11 cellular contexts compared by ENCODE assay signal in the genomic region with DNA sequence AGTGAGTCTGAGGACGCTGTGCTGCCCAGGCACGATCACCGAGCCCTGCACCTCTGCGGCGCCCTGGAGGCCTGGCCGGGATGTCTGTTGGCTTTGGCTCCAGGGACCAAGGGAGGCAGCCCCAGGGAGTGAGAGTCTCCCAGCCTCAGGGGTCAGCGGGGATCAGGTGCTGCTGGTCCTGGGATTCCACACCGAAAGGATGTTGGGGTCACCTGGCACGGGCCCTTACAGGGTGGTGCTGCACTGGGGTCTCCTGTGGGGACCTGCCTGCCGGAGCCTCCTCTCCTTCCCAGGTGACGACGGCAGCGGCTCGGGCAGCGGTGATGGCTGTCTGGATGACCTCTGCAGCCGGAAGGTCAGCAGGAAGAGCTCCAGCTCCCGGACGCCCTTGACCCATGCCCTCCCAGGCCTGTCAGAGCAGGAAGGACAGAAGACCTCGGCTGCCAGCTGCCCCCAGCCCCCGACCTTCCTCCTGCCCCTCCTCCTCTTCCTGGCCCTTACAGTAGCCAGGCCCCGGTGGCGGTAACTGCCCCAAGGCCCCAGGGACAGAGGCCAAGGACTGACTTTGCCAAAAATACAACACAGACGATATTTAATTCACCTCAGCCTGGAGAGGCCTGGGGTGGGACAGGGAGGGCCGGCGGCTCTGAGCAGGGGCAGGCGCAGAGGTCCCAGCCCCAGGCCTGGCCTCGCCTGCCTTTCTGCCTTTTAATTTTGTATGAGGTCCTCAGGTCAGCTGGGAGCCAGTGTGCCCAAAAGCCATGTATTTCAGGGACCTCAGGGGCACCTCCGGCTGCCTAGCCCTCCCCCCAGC. TPM values are rescaled to one million over a fixed set of nuclear protein-coding genes. Genes with fewer than 3 reads are reported as not detected.
A peak's percentile ranks its signal among the peaks of the same experiment; 100 is the strongest.
DNase-seq lines count a peak whose midpoint lies in the region; ATAC-seq, FAIRE-seq and TF ChIP-seq lines count a peak whose summit lies in the region.
"Had no signal": no experiment of that assay in that cellular context is flagged by ENCODE, and none has a peak within 500 bp of the region (broad histone marks: within the 10 kb centered on the region; RNA-seq: fewer than 3 reads in every experiment).

No MANE protein-coding gene starts in this region.

- no peaks in the 10 kb centered on the region for H3K36me3 Mint-ChIP-seq in activated CD4-positive, alpha-beta T cell treated with anti-CD3 and anti-CD28 coated beads for 36 hours (ENCODE audit: low read depth)
- H3K36me3 Mint-ChIP-seq in endodermal cell (ENCODE audit: low read depth), result peaks cover 17% of the 10 kb centered on the region

- H2BK5ac ChIP-seq in neuronal stem cell (ENCODE audit: low read length), result no peak overlapping the region

- H2BK12ac ChIP-seq in neuronal stem cell (ENCODE audit: low read length), result no peak overlapping the region

- no peak for ATAC-seq in activated CD4-positive, alpha-beta T cell treated with anti-CD3 and anti-CD28 coated beads for 36 hours
- ATAC-seq in HepG2, result peak; percentile 11

- TF ChIP-seq EP300 in HepG2 (IDR thresholded peaks at IDR 0.05; ENCODE audit: low read depth in 2 of 2, low read length in 2 of 2) (no peak), HepG2 (CRISPR knock-in tag; IDR thresholded peaks at IDR 0.05; ENCODE audit: borderline replicate concordance) (no peak), stomach (IDR thresholded peaks at IDR 0.05) (no peak)

- H3K79me2 ChIP-seq in HepG2 (ENCODE audit: insufficient read depth, low read length), result no peaks in the 10 kb centered on the region

- no peak overlapping the region for H3K23ac ChIP-seq in neuronal stem cell (ENCODE audit: low read depth, low read length, poor library complexity)

- intact Hi-C loops in activated CD4-positive, alpha-beta T cell treated with anti-CD3 and anti-CD28 coated beads for 36 hours (cut with DNase I, micrococcal nuclease), result no loop called here
- intact Hi-C loops in HepG2 (cut with micrococcal nuclease; ENCODE audit: unreplicated experiment), result no loop called here
- intact Hi-C loops in stomach (cut with DNase I; ENCODE audit: low total_unique reads), result no loop called here

- CTCF ChIA-PET in activated CD4-positive, alpha-beta T cell treated with anti-CD3 and anti-CD28 coated beads for 36 hours (lab: Charles Lee), result no interaction called here
- CTCF ChIA-PET in HepG2 (lab: Yijun Ruan, JAX; ENCODE audit: low intra/inter-chr PET ratio, low total read pairs), result no interaction called here

- H3K4me2 ChIP-seq in HepG2 (ENCODE audit: low read depth, low read length), result no peak overlapping the region
- no peak overlapping the region for H3K4me2 ChIP-seq in neuronal stem cell (ENCODE audit: insufficient read depth, low read length, poor library complexity, severe bottlenecking)

- peak; percentile 3 for DNase-seq in activated CD4-positive, alpha-beta T cell treated with anti-CD3 and anti-CD28 coated beads for 36 hours
- no peak for DNase-seq in activated CD4-positive, alpha-beta T cell treated with anti-CD3 and anti-CD28 coated beads, Interleukin-2, amount 50 U/mL, for 1 hour
- peak; percentile 34 for DNase-seq in endodermal cell
- DNase-seq in HepG2 (ENCODE audit: low spot score), result no peak
- DNase-seq in stomach, result peak; percentile 20
- no peak for DNase-seq in hypothalamus (lab: John Stamatoyannopoulos, UW)
- no peak for DNase-seq in neuronal stem cell (ENCODE audit: low spot score)
- DNase-seq in SK-N-DZ (ENCODE audit: low spot score), result no peak
- DNase-seq: 8988T had no signal

- no peaks in the 10 kb centered on the region for H3K4me1 Mint-ChIP-seq in activated CD4-positive, alpha-beta T cell treated with anti-CD3 and anti-CD28 coated beads for 36 hours
- no peaks in the 10 kb centered on the region for H3K4me1 Mint-ChIP-seq in endodermal cell

- H3K4me1 ChIP-seq in endodermal cell (ENCODE audit: control insufficient read depth, insufficient read depth, low read length), result no peaks in the 10 kb centered on the region
- peaks cover 12% of the 10 kb centered on the region; the same call in 1 of the 2 replicates for H3K4me1 ChIP-seq in HepG2 (ENCODE audit: insufficient read depth, low read length)
- H3K4me1 ChIP-seq in stomach, result no peaks in the 10 kb centered on the region
- H3K4me1 ChIP-seq in neuronal stem cell (ENCODE audit: control insufficient read depth in 2 of 2, insufficient read depth in 1 of 2, low read depth in 1 of 2, low read length in 2 of 2), result peaks cover 7 to 11% of the 10 kb centered on the region in 2 donors

- H3K9me3 Mint-ChIP-seq in activated CD4-positive, alpha-beta T cell treated with anti-CD3 and anti-CD28 coated beads for 36 hours (ENCODE audit: low read depth), result no peaks in the 10 kb centered on the region
- no peaks in the 10 kb centered on the region for H3K9me3 Mint-ChIP-seq in endodermal cell

- H3K4me3 Mint-ChIP-seq in activated CD4-positive, alpha-beta T cell treated with anti-CD3 and anti-CD28 coated beads for 36 hours, result no peak overlapping the region
- no peak overlapping the region for H3K4me3 Mint-ChIP-seq in endodermal cell

- H3K14ac ChIP-seq in neuronal stem cell (ENCODE audit: low read length), result no peak overlapping the region

- no peak overlapping the region for H4K8ac ChIP-seq in neuronal stem cell (ENCODE audit: low read depth, low read length)

- no peak overlapping the region for H3K27ac Mint-ChIP-seq in activated CD4-positive, alpha-beta T cell treated with anti-CD3 and anti-CD28 coated beads for 36 hours
- no peak overlapping the region for H3K27ac Mint-ChIP-seq in endodermal cell

- WGBS in endodermal cell (ENCODE audit: insufficient coverage in 1 of 2, insufficient read length in 1 of 2), 2 experiments, result 88% methylated on average over 15 to 28 of the region's 28 CpGs
- 47% methylated on average over 14 of the region's 28 CpGs for WGBS in HepG2 (ENCODE audit: low lambda C conversion rate)
- 67 to 79% (median 76%) methylated on average over 11 to 28 of the region's 28 CpGs for WGBS in stomach, 5 donors
- no CpG with 5 or more reads among the region's 28 CpGs for WGBS in neuronal stem cell (ENCODE audit: extremely low coverage in 2 of 2, insufficient read length in 2 of 2, insufficient replicate concordance in 1 of 2), 2 donors

- H3K27ac ChIP-seq in endodermal cell (ENCODE audit: low read depth, low read length) (peak overlapping the region; percentile 75), HepG2 (ENCODE audit: extremely low read length, insufficient read depth, low read length) (no peak overlapping the region), stomach (no peak overlapping the region), neuronal stem cell (replicated peaks; ENCODE audit: low read length) (no peak overlapping the region)
- H3K27ac ChIP-seq: skin epidermis had no signal

- BruUV-seq in HepG2 (replicated peaks; lab: Mats Ljungman, UMichigan), result no TSS peak

- H4K91ac ChIP-seq in neuronal stem cell (ENCODE audit: low read depth, low read length, poor library complexity), result no peak overlapping the region

- TF ChIP-seq RAD21 in HepG2 (CRISPR knock-in tag; IDR thresholded peaks at IDR 0.05), result no peak

- no peak overlapping the region for H2AK5ac ChIP-seq in neuronal stem cell (ENCODE audit: low read depth, low read length)

- H3K18ac ChIP-seq in neuronal stem cell (ENCODE audit: low read length), result no peak overlapping the region

- TF ChIP-seq CTCF in endodermal cell (conservative IDR thresholded peaks at IDR 0.05), result no peak
- TF ChIP-seq CTCF in HepG2 (CRISPR knock-in tag; IDR thresholded peaks at IDR 0.05), result no peak
- no peak for TF ChIP-seq CTCF in stomach (IDR thresholded peaks at IDR 0.05)

- no peaks in the 10 kb centered on the region for H3K9me3 ChIP-seq in endodermal cell (ENCODE audit: control insufficient read depth, low read length)
- no peaks in the 10 kb centered on the region for H3K9me3 ChIP-seq in HepG2 (ENCODE audit: low read length)
- no peaks in the 10 kb centered on the region for H3K9me3 ChIP-seq in stomach
- peaks cover 0 to 6% of the 10 kb centered on the region in 2 donors for H3K9me3 ChIP-seq in neuronal stem cell (replicated peaks in 1 of 2; ENCODE audit: control insufficient read depth in 2 of 2, insufficient read depth in 1 of 2, low read depth in 1 of 2, low read length in 2 of 2)

- TF ChIP-seq POLR2A in HepG2 (IDR thresholded peaks at IDR 0.05; ENCODE audit: insufficient read depth in 1 of 2, low read depth in 2 of 2, low read length in 2 of 2), result no peak
- no peak for TF ChIP-seq POLR2A in stomach (IDR thresholded peaks at IDR 0.05)

- no peak overlapping the region for H2BK120ac ChIP-seq in neuronal stem cell (ENCODE audit: low read depth, low read length)

- H3K9ac ChIP-seq in endodermal cell (ENCODE audit: extremely low read depth, low read length, poor library complexity, severe bottlenecking) (no peak overlapping the region), HepG2 (ENCODE audit: insufficient read depth, low read depth, low read length) (no peak overlapping the region), neuronal stem cell (ENCODE audit: low read depth, low read length, poor library complexity) (no peak overlapping the region)

- H3K27me3 Mint-ChIP-seq in activated CD4-positive, alpha-beta T cell treated with anti-CD3 and anti-CD28 coated beads for 36 hours, result no peaks in the 10 kb centered on the region
- H3K27me3 Mint-ChIP-seq in endodermal cell (ENCODE audit: insufficient read depth), result peaks cover 6% of the 10 kb centered on the region

- H2BK15ac ChIP-seq in neuronal stem cell (ENCODE audit: low read length), result no peak overlapping the region

- no peak overlapping the region for H3K4ac ChIP-seq in neuronal stem cell (ENCODE audit: low read length)

- no peak overlapping the region for H3K4me3 ChIP-seq in endodermal cell (ENCODE audit: low read length)
- no peak overlapping the region for H3K4me3 ChIP-seq in HepG2 (replicated peaks in 1 of 3; ENCODE audit: insufficient read depth in 1 of 3, low read depth in 2 of 3, low read length in 3 of 3)
- H3K4me3 ChIP-seq in stomach, result no peak overlapping the region
- no peak overlapping the region for H3K4me3 ChIP-seq in neuronal stem cell (ENCODE audit: low read length in 2 of 2)
- H3K4me3 ChIP-seq: skin epidermis had no signal

- POLR2A ChIA-PET in activated CD4-positive, alpha-beta T cell treated with anti-CD3 and anti-CD28 coated beads for 36 hours (lab: Charles Lee), result no interaction called here
- POLR2A ChIA-PET in HepG2 (lab: Yijun Ruan, JAX), result no interaction called here

- peaks cover 11% of the 10 kb centered on the region for H3K79me1 ChIP-seq in neuronal stem cell (ENCODE audit: low read depth, low read length)

- no peak for FAIRE-seq in HepG2 (lab: Jason Lieb, UNC)
- FAIRE-seq: D721Med had no signal

- H2AFZ ChIP-seq in HepG2 (ENCODE audit: low read length) (no peak overlapping the region), neuronal stem cell (ENCODE audit: low read length) (no peak overlapping the region)

- in situ Hi-C loops in HepG2 (cut with HindIII; ENCODE audit: extremely low pct_ligation_motif_present, low pct_unique_long_range_greater_than_20kb), result no loop called here

- H3K36me3 ChIP-seq in endodermal cell (ENCODE audit: control insufficient read depth, insufficient read depth, low read length) (peaks cover 4% of the 10 kb centered on the region), HepG2 (replicated peaks in 1 of 2; ENCODE audit: control insufficient read depth in 1 of 2, insufficient read depth in 2 of 2, low read length in 2 of 2) (no peaks in the 10 kb centered on the region), stomach (peaks cover 0 to 63% (median 43%) of the 10 kb centered on the region in 4 donors), neuronal stem cell (replicated peaks in 1 of 2; ENCODE audit: control insufficient read depth in 2 of 2, insufficient read depth in 2 of 2, low read length in 2 of 2) (peaks cover 38 to 55% of the 10 kb centered on the region in 2 donors)

- no peaks in the 10 kb centered on the region for H4K20me1 ChIP-seq in HepG2 (ENCODE audit: insufficient read depth, low read length)

- no peaks in the 10 kb centered on the region for H3K27me3 ChIP-seq in endodermal cell (ENCODE audit: control insufficient read depth, insufficient read depth, low read length, poor library complexity, severe bottlenecking)
- H3K27me3 ChIP-seq in HepG2 (ENCODE audit: control insufficient read depth in 1 of 2, insufficient read depth in 2 of 2, low read length in 2 of 2), result no peaks in the 10 kb centered on the region
- no peaks in the 10 kb centered on the region for H3K27me3 ChIP-seq in stomach
- H3K27me3 ChIP-seq in neuronal stem cell (ENCODE audit: control insufficient read depth in 3 of 3, insufficient read depth in 3 of 3, low read depth in 1 of 3, low read length in 3 of 3), result peaks cover 0 to 2% (median 0%) of the 10 kb centered on the region in 3 experiments

RNA-seq across cellular contexts. Expression of a gene that starts 30.5 kb away (rescaled TPM):
- total RNA-seq in activated CD4-positive, alpha-beta T cell treated with anti-CD3 and anti-CD28 coated beads for 36 hours, result 1 to 10 TPM; 1.7 to 2.0 TPM
- total RNA-seq in endodermal cell, result 10 to 100 TPM; 37.8 to 69.7 TPM
- polyA plus RNA-seq in endodermal cell (2013, experiment 1 of 2), result 55.9 TPM
- polyA plus RNA-seq in endodermal cell (2013, experiment 2 of 2), result 56.9 TPM
- total RNA-seq in HepG2 (2016; rRNA removed; fragmentation: Illumina TruSeq; extraction: Trizol), result 2.1 and 5.5 TPM in 2 replicates
- 0.91 and 1.6 TPM in 2 replicates for total RNA-seq in HepG2 (2016; cell fraction: cytosol; rRNA removed; fragmentation: Illumina TruSeq; extraction: Trizol; ENCODE audit: low read depth)
- 1.8 and 5.2 TPM in 2 replicates for total RNA-seq in HepG2 (2016; cell fraction: insoluble cytoplasmic fraction; rRNA removed; fragmentation: Illumina TruSeq; extraction: Trizol)
- 1.9 and 2.0 TPM in 2 replicates for total RNA-seq in HepG2 (2016; cell fraction: membrane; rRNA removed; fragmentation: Illumina TruSeq; extraction: Trizol)
- total RNA-seq in HepG2 (2016; cell fraction: nucleus; rRNA removed; fragmentation: Illumina TruSeq; extraction: Trizol), result 5.4 and 7.0 TPM in 2 replicates
- polyA plus RNA-seq in HepG2 (2011; rRNA removed), result 4.0 and 4.8 TPM in 2 replicates
- 2.4 and 5.8 TPM in 2 replicates for polyA plus RNA-seq in HepG2 (2011; cell fraction: cytosol; rRNA removed)
- polyA plus RNA-seq in HepG2 (2011; cell fraction: nucleus; rRNA removed), result 6.0 and 8.9 TPM in 2 replicates
- polyA plus RNA-seq in HepG2 (2012), result 1.1 and 2.2 TPM in 2 replicates
- 1.3 and 1.7 TPM in 2 replicates for polyA plus RNA-seq in HepG2 (2016; cell fraction: cytosol; fragmentation: Illumina TruSeq; extraction: Trizol; ENCODE audit: low read depth)
- 3.2 and 3.7 TPM in 2 replicates for polyA plus RNA-seq in HepG2 (2016; cell fraction: insoluble cytoplasmic fraction; fragmentation: Illumina TruSeq; extraction: Trizol; ENCODE audit: low read depth)
- polyA plus RNA-seq in HepG2 (2016; cell fraction: membrane; fragmentation: Illumina TruSeq; extraction: Trizol; ENCODE audit: low read depth), result 2.1 and 3.5 TPM in 2 replicates
- polyA plus RNA-seq in HepG2 (2016; cell fraction: nucleus; fragmentation: Illumina TruSeq; extraction: Trizol; ENCODE audit: insufficient read depth, low read depth), result 12.8 and 13.1 TPM in 2 replicates
- polyA minus RNA-seq in HepG2 (2011; rRNA and poly(A)+ RNA removed; ENCODE audit: low replicate concordance), result 9.2 and 40.8 TPM in 2 replicates
- 7.8 and 8.3 TPM in 2 replicates for polyA minus RNA-seq in HepG2 (2011; cell fraction: cytosol; rRNA and poly(A)+ RNA removed)
- polyA minus RNA-seq in HepG2 (2011; cell fraction: nucleus; rRNA and poly(A)+ RNA removed), result 2.1 and 4.8 TPM in 2 replicates
- total RNA-seq in stomach, result 100 to 1,000 TPM in 1 of 5 donors, 10 to 100 TPM in 4; 11.7 to 117 (median 28.8) TPM
- 10 to 100 TPM in 2 of 3 donors, 1 to 10 TPM in 1; 6.3 to 40.1 (median 14.0) TPM for polyA plus RNA-seq in stomach
- 78.0 TPM for polyA plus RNA-seq in neuronal stem cell (2013, experiment 1 of 2)
- 77.4 TPM for polyA plus RNA-seq in neuronal stem cell (2013, experiment 2 of 2)
- polyA plus RNA-seq in SK-N-DZ (2014; cell fraction: cytosol; rRNA removed), result 32.6 and 50.2 TPM in 2 replicates
- polyA plus RNA-seq in SK-N-DZ (2014; cell fraction: nucleus; rRNA removed), result 75.2 and 80.4 TPM in 2 replicates

Comparison
In these comparisons a context has a peak if more than half of its experiments do, and no peak if none do; other contexts are left out.
1. DNase-seq: peak in activated CD4-positive, alpha-beta T cell treated with anti-CD3 and anti-CD28 coated beads for 36 hours (single experiment), endodermal cell (single experiment) and stomach (single experiment); none in activated CD4-positive, alpha-beta T cell treated with anti-CD3 and anti-CD28 coated beads, Interleukin-2, amount 50 U/mL, for 1 hour (single experiment), HepG2 (single experiment), hypothalamus (0 of 51), neuronal stem cell (single experiment) and SK-N-DZ (single experiment).